ENCODE assay signal across 9 cellular contexts in genomic region chr10:19488592-19489280, GRCh38.
DNase-seq lines count a peak whose midpoint lies in the region; ATAC-seq lines count a peak whose summit lies in the region.
"Had no signal": no experiment of that assay in that cellular context is flagged by ENCODE, and none has a peak within 500 bp of the region (broad histone marks: within the 10 kb centered on the region; RNA-seq: fewer than 3 reads in every experiment).

No MANE protein-coding gene starts in this region.

- H3K4me3 ChIP-seq in iPS DF 6.9 (ENCODE audit: low read length) = no peak overlapping the region

- H3K36me3 Mint-ChIP-seq in stimulated activated memory B cell treated with anti-CD40 and anti-IgM and Interleukin-4, amounts not matched to agents 10 μg/mL and 1 μg/mL and 100 μg/mL, for 72 hours = no peaks in the 10 kb centered on the region

- DNase-seq in GM03348 (ENCODE audit: low spot score) (peak; percentile 11), amniotic epithelial cell (ENCODE audit: low read depth) (peak; percentile 59), iPS DF 6.9 (ENCODE audit: low read depth, low spot score) (peak; percentile 55), retina (peak; percentile 54), NCI-H2029 (lab: John Stamatoyannopoulos, UW) (no peak), HuH-7.5 (ENCODE audit: low spot score) (no peak)
- DNase-seq: NCI-H2081 had no signal

- no peaks in the 10 kb centered on the region for H3K9me3 ChIP-seq in iPS DF 6.9 (ENCODE audit: control insufficient read depth, insufficient read depth, low read length)

- no peak overlapping the region for H3K27ac Mint-ChIP-seq in stimulated activated memory B cell treated with anti-CD40 and anti-IgM and Interleukin-4, amounts not matched to agents 10 μg/mL and 1 μg/mL and 100 μg/mL, for 72 hours

- H3K27me3 Mint-ChIP-seq in stimulated activated memory B cell treated with anti-CD40 and anti-IgM and Interleukin-4, amounts not matched to agents 10 μg/mL and 1 μg/mL and 100 μg/mL, for 72 hours = no peaks in the 10 kb centered on the region

- H3K4me1 Mint-ChIP-seq in stimulated activated memory B cell treated with anti-CD40 and anti-IgM and Interleukin-4, amounts not matched to agents 10 μg/mL and 1 μg/mL and 100 μg/mL, for 72 hours = no peaks in the 10 kb centered on the region

- H3K36me3 ChIP-seq in iPS DF 6.9 (ENCODE audit: control insufficient read depth, insufficient read depth, low read length) = no peaks in the 10 kb centered on the region

- no CpG with 5 or more reads among the region's 23 CpGs for WGBS in iPS DF 6.9 (ENCODE audit: insufficient coverage, insufficient read length)

- no peaks in the 10 kb centered on the region for H3K27me3 ChIP-seq in iPS DF 6.9 (ENCODE audit: control insufficient read depth, insufficient read depth, low read length)

- H3K9me3 Mint-ChIP-seq in stimulated activated memory B cell treated with anti-CD40 and anti-IgM and Interleukin-4, amounts not matched to agents 10 μg/mL and 1 μg/mL and 100 μg/mL, for 72 hours = peaks cover 3% of the 10 kb centered on the region

- H3K4me3 Mint-ChIP-seq in stimulated activated memory B cell treated with anti-CD40 and anti-IgM and Interleukin-4, amounts not matched to agents 10 μg/mL and 1 μg/mL and 100 μg/mL, for 72 hours = no peak overlapping the region

- no peak for ATAC-seq in HG03378 (IDR thresholded peaks at IDR 0.05; ENCODE audit: unreplicated experiment)
- no peak for ATAC-seq in stimulated activated memory B cell treated with anti-CD40 and anti-IgM and Interleukin-4, amounts not matched to agents 10 μg/mL and 1 μg/mL and 100 μg/mL, for 72 hours

- no peak overlapping the region for H3K27ac ChIP-seq in iPS DF 6.9 (ENCODE audit: low read length)

- H3K4me1 ChIP-seq in iPS DF 6.9 (ENCODE audit: control insufficient read depth, insufficient read depth, low read length) = no peaks in the 10 kb centered on the region

Comparison
In these comparisons a context has a peak if more than half of its experiments do, and no peak if none do; other contexts are left out.
1. DNase-seq: peak in GM03348 (single experiment), amniotic epithelial cell (single experiment), iPS DF 6.9 (single experiment) and retina (single experiment); none in NCI-H2029 (single experiment) and HuH-7.5 (single experiment).